In the genomic region with DNA sequence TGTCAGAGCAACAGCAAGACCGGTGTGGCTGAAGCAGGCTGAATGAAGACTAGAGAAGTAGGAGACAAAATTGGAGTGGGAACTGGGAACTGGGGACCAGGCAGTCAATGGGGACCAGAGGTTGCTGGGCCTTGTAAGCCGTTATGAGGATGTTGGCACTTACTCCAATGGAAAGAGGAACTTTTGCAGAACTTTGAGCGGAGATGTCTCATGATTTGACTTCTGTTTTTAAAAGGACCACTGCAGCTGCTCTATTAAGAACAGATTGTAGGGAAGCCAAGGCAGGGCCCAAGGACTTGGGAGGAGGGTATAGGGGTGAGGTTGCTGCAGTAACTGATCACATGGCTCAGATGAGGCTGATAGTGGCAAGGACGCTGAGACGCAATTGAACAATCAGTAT, we compare ENCODE assay signal across 21 cellular contexts. TPM values are rescaled to one million over a fixed set of nuclear protein-coding genes. Genes with fewer than 3 reads are reported as not detected.
DNase-seq lines count a peak whose midpoint lies in the region; ATAC-seq and TF ChIP-seq lines count a peak whose summit lies in the region.
"Had no signal": no experiment of that assay in that cellular context is flagged by ENCODE, and none has a peak within 500 bp of the region (broad histone marks: within the 10 kb centered on the region; RNA-seq: fewer than 3 reads in every experiment).

No MANE protein-coding gene starts in this region.

- in situ Hi-C loops in mammary epithelial cell (cut with MboI; ENCODE audit: low sequenced_read_pairs in 2 of 2) (no loop called here), transverse colon (cut with MboI; ENCODE audit: low pct_ligation_motif_present in 1 of 4, low pct_unique_long_range_greater_than_20kb in 1 of 4, low sequenced_read_pairs in 3 of 4) (no loop called here), ACHN (cut with HindIII; ENCODE audit: low pct_ligation_motif_present, low pct_unique_long_range_greater_than_20kb, low sequenced_read_pairs) (no loop called here)

- H3K36me3 ChIP-seq in mammary epithelial cell (ENCODE audit: insufficient read depth, low read length), result no peaks in the 10 kb centered on the region
- no peaks in the 10 kb centered on the region for H3K36me3 ChIP-seq in breast epithelium
- no peaks in the 10 kb centered on the region for H3K36me3 ChIP-seq in transverse colon
- H3K36me3 ChIP-seq: neural progenitor cell, sigmoid colon had no signal

- H3K4me2 ChIP-seq in mammary epithelial cell (ENCODE audit: insufficient read depth, low read depth, low read length), result no peak overlapping the region
- H3K4me2 ChIP-seq: neural progenitor cell had no signal

- no peaks in the 10 kb centered on the region for H3K27me3 ChIP-seq in mammary epithelial cell (ENCODE audit: insufficient read depth, low read length)
- H3K27me3 ChIP-seq in breast epithelium, result no peaks in the 10 kb centered on the region
- H3K27me3 ChIP-seq in transverse colon, result no peaks in the 10 kb centered on the region
- H3K27me3 ChIP-seq: neural progenitor cell, sigmoid colon had no signal

- CTCF ChIA-PET in mammary epithelial cell (lab: Charles Lee; ENCODE audit: low non-redundant PET), result no interaction called here

- peaks cover 3% of the 10 kb centered on the region for H3K4me1 Mint-ChIP-seq in T-helper 17 cell
- H3K4me1 Mint-ChIP-seq: H9, memory B cell, neural progenitor cell had no signal

- H3K4me1 ChIP-seq in mammary epithelial cell (ENCODE audit: insufficient read depth, low read length), result peaks cover 44% of the 10 kb centered on the region
- no peaks in the 10 kb centered on the region for H3K4me1 ChIP-seq in breast epithelium
- H3K4me1 ChIP-seq in transverse colon, result peaks cover 23 to 62% (median 39%) of the 10 kb centered on the region in 4 donors
- H3K4me1 ChIP-seq: neural progenitor cell had no signal

- no peaks in the 10 kb centered on the region for H3K9me3 ChIP-seq in mammary epithelial cell (replicated peaks; ENCODE audit: insufficient read depth, low read length)
- no peaks in the 10 kb centered on the region for H3K9me3 ChIP-seq in breast epithelium
- H3K9me3 ChIP-seq in T-helper 17 cell (ENCODE audit: control insufficient read depth, low read length, poor library complexity, severe bottlenecking), result no peaks in the 10 kb centered on the region
- no peaks in the 10 kb centered on the region for H3K9me3 ChIP-seq in transverse colon
- H3K9me3 ChIP-seq: sigmoid colon had no signal

- H3K27ac ChIP-seq in mammary epithelial cell (ENCODE audit: insufficient read depth, low read depth, low read length) (peak overlapping the region; percentile 67), breast epithelium (no peak overlapping the region), transverse colon (peak overlapping the region; percentile 74 to 83 (median 76))
- H3K27ac ChIP-seq: 22Rv1, C4-2B, neural progenitor cell, sigmoid colon, VCaP had no signal

- DNase-seq in mammary epithelial cell, result no peak
- DNase-seq in breast epithelium (ENCODE audit: low spot score in 2 of 2), result no peak
- DNase-seq in T-helper 17 cell, result no peak
- DNase-seq in left lobe of liver (ENCODE audit: low spot score), result no peak
- no peak for DNase-seq in transverse colon
- DNase-seq in ACHN, result no peak
- no peak for DNase-seq in NCI-H510A treated with DMSO at 0.1 percent for 48 hours (lab: John Stamatoyannopoulos, UW)
- DNase-seq in NCI-H1694 treated with DMSO at 0.1 percent for 48 hours (lab: John Stamatoyannopoulos, UW), result no peak
- DNase-seq: activated CD8-positive, alpha-beta T cell treated with anti-CD3 and anti-CD28 coated beads for 36 hours; activated naive CD8-positive, alpha-beta T cell treated with anti-CD3 and anti-CD28 coated beads, Interleukin-2, amount 10 ng/mL, durations not matched to agents 7 days and 5 days; activated T-cell treated with anti-CD3 and anti-CD28 coated beads, Interleukin-2, amount 50 U/mL, for 72 hours; H9; NCI-H1092 treated with DMSO at 0.1 percent for 48 hours; NCI-H2227 treated with DMSO at 0.1 percent for 48 hours; sigmoid colon had no signal

- TF ChIP-seq POLR2A in breast epithelium (IDR thresholded peaks at IDR 0.05), result no peak
- TF ChIP-seq POLR2A in transverse colon (IDR thresholded peaks at IDR 0.05), result no peak

- H3K4me3 ChIP-seq in mammary epithelial cell (replicated peaks in 1 of 3; ENCODE audit: insufficient read depth in 1 of 3, low read depth in 2 of 3, low read length in 3 of 3) (no peak overlapping the region), breast epithelium (no peak overlapping the region), transverse colon (no peak overlapping the region)
- H3K4me3 ChIP-seq: neural progenitor cell, sigmoid colon had no signal

- intact Hi-C loops in mammary epithelial cell (cut with micrococcal nuclease), result no loop called here
- intact Hi-C loops in breast epithelium (cut with DNase I; ENCODE audit: low total_unique reads), result no loop called here
- intact Hi-C loops in transverse colon (cut with DNase I; ENCODE audit: low total_unique reads), result loop anchor here (5.0 kb wide), 1 partner anchor 852 kb away; no protein-coding TSS in a partner anchor

- H3K9ac ChIP-seq in mammary epithelial cell (ENCODE audit: insufficient read depth, low read length), result no peak overlapping the region
- H3K9ac ChIP-seq: neural progenitor cell had no signal

- dilution Hi-C loops in mammary epithelial cell (cut with HindIII; ENCODE audit: low sequenced_read_pairs), result no loop called here

- H3K4me3 Mint-ChIP-seq in T-helper 17 cell, result no peak overlapping the region
- H3K4me3 Mint-ChIP-seq: activated CD8-positive, alpha-beta T cell treated with anti-CD3 and anti-CD28 coated beads for 36 hours; activated naive CD8-positive, alpha-beta T cell treated with anti-CD3 and anti-CD28 coated beads, Interleukin-2, amount 10 ng/mL, durations not matched to agents 7 days and 5 days; activated T-cell treated with anti-CD3 and anti-CD28 coated beads, Interleukin-2, amount 50 U/mL, for 72 hours; H9; memory B cell; neural progenitor cell had no signal

- 96% methylated on average over 5 of the region's 5 CpGs for WGBS in mammary epithelial cell (ENCODE audit: low coverage, missing lambda C conversion rate)
- WGBS in transverse colon (ENCODE audit: low coverage in 1 of 2), 2 donors, result 77 to 82% methylated on average over 4 to 5 of the region's 5 CpGs

- H3K36me3 Mint-ChIP-seq in T-helper 17 cell (ENCODE audit: low read depth), result peaks cover 2% of the 10 kb centered on the region
- H3K36me3 Mint-ChIP-seq: activated naive CD8-positive, alpha-beta T cell treated with anti-CD3 and anti-CD28 coated beads, Interleukin-2, amount 10 ng/mL, durations not matched to agents 7 days and 5 days; neural progenitor cell had no signal

- H3K27me3 Mint-ChIP-seq in T-helper 17 cell, result no peaks in the 10 kb centered on the region
- H3K27me3 Mint-ChIP-seq: activated CD8-positive, alpha-beta T cell treated with anti-CD3 and anti-CD28 coated beads for 36 hours; activated naive CD8-positive, alpha-beta T cell treated with anti-CD3 and anti-CD28 coated beads, Interleukin-2, amount 10 ng/mL, durations not matched to agents 7 days and 5 days; memory B cell had no signal

- TF ChIP-seq CTCF in mammary epithelial cell (conservative IDR thresholded peaks at IDR 0.05 in 1 of 2, IDR thresholded peaks at IDR 0.05 in 1 of 2; ENCODE audit: extremely low read depth in 1 of 2, insufficient read depth in 1 of 2, low read depth in 1 of 2, low read length in 2 of 2), result no peak
- no peak for TF ChIP-seq CTCF in breast epithelium (IDR thresholded peaks at IDR 0.05)
- no peak for TF ChIP-seq CTCF in transverse colon (IDR thresholded peaks at IDR 0.05)

- TF ChIP-seq EP300 in transverse colon (IDR thresholded peaks at IDR 0.05; ENCODE audit: low read depth), result no peak

- no TSS peak for BruUV-seq in mammary epithelial cell (replicated peaks; lab: Mats Ljungman, UMichigan)

- H2AFZ ChIP-seq in mammary epithelial cell (ENCODE audit: low read depth, low read length), result no peak overlapping the region
- H2AFZ ChIP-seq: neural progenitor cell had no signal

- no peaks in the 10 kb centered on the region for H4K20me1 ChIP-seq in mammary epithelial cell (ENCODE audit: insufficient read depth, low read length)

- H3K79me2 ChIP-seq in mammary epithelial cell (ENCODE audit: insufficient read depth, low read length), result no peaks in the 10 kb centered on the region

- H3K27ac Mint-ChIP-seq in T-helper 17 cell, result peak overlapping the region; percentile 14
- H3K27ac Mint-ChIP-seq: activated CD8-positive, alpha-beta T cell treated with anti-CD3 and anti-CD28 coated beads for 36 hours; activated naive CD8-positive, alpha-beta T cell treated with anti-CD3 and anti-CD28 coated beads, Interleukin-2, amount 10 ng/mL, durations not matched to agents 7 days and 5 days; activated T-cell treated with anti-CD3 and anti-CD28 coated beads, Interleukin-2, amount 50 U/mL, for 72 hours; H9; memory B cell; neural progenitor cell had no signal

- ATAC-seq in T-helper 17 cell, result no peak
- peak; percentile 51 for ATAC-seq in left lobe of liver
- ATAC-seq: activated CD8-positive, alpha-beta T cell treated with anti-CD3 and anti-CD28 coated beads for 36 hours; activated T-cell treated with anti-CD3 and anti-CD28 coated beads, Interleukin-2, amount 50 U/mL, for 72 hours had no signal

RNA-seq across cellular contexts. Expression of a gene that starts 34.2 kb away (rescaled TPM):
- total RNA-seq in mammary epithelial cell (1 to 10 TPM; 1.3 to 2.2 TPM), breast epithelium (10 to 100 TPM in 2 of 3 donors, 1 to 10 TPM in 1; 8.2 to 21.0 (median 16.8) TPM), T-helper 17 cell (under 1 TPM; 0.57 to 0.94 TPM), left lobe of liver (1.9 TPM), transverse colon (100 to 1,000 TPM in 1 of 4 donors, 10 to 100 TPM in 3; 18.1 to 169 (median 76.0) TPM)
- polyA plus RNA-seq in mammary epithelial cell, result 5.1 TPM
- 13.1 TPM for polyA minus RNA-seq in mammary epithelial cell
- total RNA-seq: activated CD8-positive, alpha-beta T cell treated with anti-CD3 and anti-CD28 coated beads for 36 hours; OCI-LY7 had no signal

RNA-seq across cellular contexts. Expression of a gene that starts 37.5 kb away (rescaled TPM):
- total RNA-seq in mammary epithelial cell (under 1 TPM in 1 of 2 donors, not detected in 1; 0.50 TPM), breast epithelium (1 to 10 TPM in 2 of 3 donors, not detected in 1; 1.2 to 1.3 TPM), T-helper 17 cell (under 1 TPM; 0.32 to 0.52 TPM), left lobe of liver (not detected), transverse colon (1 to 10 TPM in 1 of 4 donors, under 1 TPM in 1, not detected in 2; 0.96 to 1.3 TPM)
- not detected for polyA plus RNA-seq in mammary epithelial cell
- not detected for polyA minus RNA-seq in mammary epithelial cell
- total RNA-seq: activated CD8-positive, alpha-beta T cell treated with anti-CD3 and anti-CD28 coated beads for 36 hours had no signal
- polyA plus RNA-seq: sigmoid colon had no signal

RNA-seq across cellular contexts. Expression of a gene that starts 43.0 kb away (rescaled TPM):
- 10 to 100 TPM; 57.7 to 58.5 TPM for total RNA-seq in mammary epithelial cell
- polyA plus RNA-seq in mammary epithelial cell, result 112 TPM
- 205 TPM for polyA minus RNA-seq in mammary epithelial cell
- 100 to 1,000 TPM; 108 to 122 (median 109) TPM for total RNA-seq in breast epithelium
- 10 to 100 TPM; 37.7 to 40.8 TPM for total RNA-seq in T-helper 17 cell
- 168 TPM for total RNA-seq in left lobe of liver
- 100 to 1,000 TPM in 3 of 4 donors, 10 to 100 TPM in 1; 30.3 to 268 (median 145) TPM for total RNA-seq in transverse colon

RNA-seq across cellular contexts. Expression of a gene that starts 43.1 kb away (rescaled TPM):
- total RNA-seq in mammary epithelial cell, result 10 to 100 TPM; 21.8 to 58.7 TPM
- polyA plus RNA-seq in mammary epithelial cell, result 108 TPM
- 71.6 TPM for polyA minus RNA-seq in mammary epithelial cell
- total RNA-seq in breast epithelium, result 10 to 100 TPM; 31.9 to 48.8 (median 40.5) TPM
- 10 to 100 TPM; 12.0 to 16.0 TPM for total RNA-seq in T-helper 17 cell
- 34.5 TPM for total RNA-seq in left lobe of liver
- total RNA-seq in transverse colon, result 10 to 100 TPM; 26.2 to 58.9 (median 40.6) TPM

RNA-seq across cellular contexts. Expression of a gene that starts 45.7 kb away (rescaled TPM):
- total RNA-seq in mammary epithelial cell, result 1 to 10 TPM; 3.8 to 4.9 TPM
- polyA plus RNA-seq in mammary epithelial cell, result 1.5 TPM
- 10.7 TPM for polyA minus RNA-seq in mammary epithelial cell
- total RNA-seq in breast epithelium, result 10 to 100 TPM in 1 of 3 donors, 1 to 10 TPM in 2; 3.4 to 10.8 (median 5.2) TPM
- 1 to 10 TPM; 2.5 to 2.7 TPM for total RNA-seq in T-helper 17 cell
- total RNA-seq in left lobe of liver, result 96.6 TPM
- 10 to 100 TPM in 1 of 4 donors, 1 to 10 TPM in 3; 2.8 to 12.1 (median 4.0) TPM for total RNA-seq in transverse colon

Comparison
In these comparisons a context has a peak if more than half of its experiments do, and no peak if none do; other contexts are left out.
1. H3K27ac ChIP-seq: peak in mammary epithelial cell (single experiment) and transverse colon (4 of 4); none in breast epithelium (0 of 2).